In genomic region chr1:15255582-15256149, GRCh38 we compare ENCODE assay signal across 15 cellular contexts. TPM values are rescaled to one million over a fixed set of nuclear protein-coding genes. Genes with fewer than 3 reads are reported as not detected.
DNase-seq lines count a peak whose midpoint lies in the region; ATAC-seq and TF ChIP-seq lines count a peak whose summit lies in the region.
"Had no signal": no experiment of that assay in that cellular context is flagged by ENCODE, and none has a peak within 500 bp of the region (broad histone marks: within the 10 kb centered on the region; RNA-seq: fewer than 3 reads in every experiment).

No MANE protein-coding gene starts in this region.

- H3K27ac ChIP-seq in right atrium auricular region, result no peak overlapping the region
- H3K27ac ChIP-seq: BLaER1 treated with 17β-estradiol and CSF1 and Interleukin-3, amounts not matched to agents 10 nM and 100 nM had no signal

- peak; percentile 32 for DNase-seq in right atrium auricular region (ENCODE audit: low spot score)
- DNase-seq in Right ventricle myocardium inferior (ENCODE audit: missing footprints), result no peak
- DNase-seq in natural killer cell, result peak; percentile 7
- DNase-seq in posterior cingulate gyrus, result no peak
- DNase-seq in hepatic stellate cell (ENCODE audit: low spot score), result no peak
- DNase-seq: Calu3; CD8-positive, alpha-beta T cell; DMS79 treated with DMSO at 0.1 percent for 48 hours; GF-D8; GOT3; H9 had no signal

- H3K36me3 ChIP-seq in right atrium auricular region, result no peaks in the 10 kb centered on the region
- H3K36me3 ChIP-seq: BLaER1 treated with 17β-estradiol and CSF1 and Interleukin-3, amounts not matched to agents 10 nM and 100 nM had no signal

- no peaks in the 10 kb centered on the region for H3K27me3 ChIP-seq in right atrium auricular region
- H3K27me3 ChIP-seq: BLaER1 treated with 17β-estradiol and CSF1 and Interleukin-3, amounts not matched to agents 10 nM and 100 nM had no signal

- no peaks in the 10 kb centered on the region for H3K9me3 Mint-ChIP-seq in dendritic cell treated with granulocyte-macrophage colony-stimulating factor and Interleukin-4, amounts not matched to agents 40 ng/mL and 50 ng/mL, for 4 days
- no peaks in the 10 kb centered on the region for H3K9me3 Mint-ChIP-seq in natural killer cell
- H3K9me3 Mint-ChIP-seq: CD8-positive, alpha-beta T cell; H9 had no signal

- H3K4me3 ChIP-seq in right atrium auricular region, result no peak overlapping the region
- H3K4me3 ChIP-seq: BLaER1 treated with 17β-estradiol and CSF1 and Interleukin-3, amounts not matched to agents 10 nM and 100 nM had no signal

- ATAC-seq in Right ventricle myocardium inferior, result no peak
- no peak for ATAC-seq in natural killer cell
- ATAC-seq in GM21390 (IDR thresholded peaks at IDR 0.05; ENCODE audit: unreplicated experiment), result no peak
- ATAC-seq: CD8-positive, alpha-beta T cell had no signal

- no peaks in the 10 kb centered on the region for H3K36me3 Mint-ChIP-seq in dendritic cell treated with granulocyte-macrophage colony-stimulating factor and Interleukin-4, amounts not matched to agents 40 ng/mL and 50 ng/mL, for 4 days (ENCODE audit: low read depth)
- H3K36me3 Mint-ChIP-seq in natural killer cell, result no peaks in the 10 kb centered on the region
- H3K36me3 Mint-ChIP-seq: CD8-positive, alpha-beta T cell had no signal

- peaks cover 57% of the 10 kb centered on the region for H3K4me1 Mint-ChIP-seq in dendritic cell treated with granulocyte-macrophage colony-stimulating factor and Interleukin-4, amounts not matched to agents 40 ng/mL and 50 ng/mL, for 4 days (ENCODE audit: low read depth)
- H3K4me1 Mint-ChIP-seq in natural killer cell, result peaks cover 33 to 42% of the 10 kb centered on the region in 2 donors
- H3K4me1 Mint-ChIP-seq: B cell had no signal

- H3K9me3 ChIP-seq in right atrium auricular region, result no peaks in the 10 kb centered on the region
- H3K9me3 ChIP-seq: BLaER1 treated with 17β-estradiol and CSF1 and Interleukin-3, amounts not matched to agents 10 nM and 100 nM had no signal

- H3K4me3 Mint-ChIP-seq in dendritic cell treated with granulocyte-macrophage colony-stimulating factor and Interleukin-4, amounts not matched to agents 40 ng/mL and 50 ng/mL, for 4 days, result no peak overlapping the region
- H3K4me3 Mint-ChIP-seq in natural killer cell, result no peak overlapping the region
- H3K4me3 Mint-ChIP-seq: B cell; CD8-positive, alpha-beta T cell; H9 had no signal

- intact Hi-C loops in Right ventricle myocardium inferior (cut with DNase I) (no loop called here), natural killer cell (cut with micrococcal nuclease) (no loop called here), posterior cingulate gyrus (cut with DNase I) (no loop called here)
- intact Hi-C loops in dendritic cell treated with granulocyte-macrophage colony-stimulating factor and Interleukin-4, amounts not matched to agents 40 ng/mL and 50 ng/mL, for 4 days (cut with micrococcal nuclease), result no loop called here

- no peak for TF ChIP-seq CTCF in right atrium auricular region (IDR thresholded peaks at IDR 0.05)
- TF ChIP-seq CTCF in natural killer cell (IDR thresholded peaks at IDR 0.05), result no peak

- H3K27ac Mint-ChIP-seq in dendritic cell treated with granulocyte-macrophage colony-stimulating factor and Interleukin-4, amounts not matched to agents 40 ng/mL and 50 ng/mL, for 4 days, result peak overlapping the region; percentile 3
- no peak overlapping the region for H3K27ac Mint-ChIP-seq in natural killer cell
- H3K27ac Mint-ChIP-seq: B cell; CD8-positive, alpha-beta T cell had no signal

- H3K27me3 Mint-ChIP-seq in dendritic cell treated with granulocyte-macrophage colony-stimulating factor and Interleukin-4, amounts not matched to agents 40 ng/mL and 50 ng/mL, for 4 days, result no peaks in the 10 kb centered on the region
- peaks cover 0 to 6% of the 10 kb centered on the region in 2 donors for H3K27me3 Mint-ChIP-seq in natural killer cell (ENCODE audit: low read depth in 2 of 2)

- H3K4me1 ChIP-seq in right atrium auricular region, result peaks cover 0 to 11% of the 10 kb centered on the region in 2 donors

RNA-seq across cellular contexts. Expression of gene FHAD1, which starts 8.6 kb away (rescaled TPM):
- total RNA-seq in right atrium auricular region (not detected), Right ventricle myocardium inferior (not detected), natural killer cell (1 to 10 TPM in 2 of 3 donors, under 1 TPM in 1; 0.72 to 1.9 (median 1.7) TPM)
- total RNA-seq: B cell; CD8-positive, alpha-beta T cell had no signal

Comparison
In these comparisons a context has a peak if more than half of its experiments do, and no peak if none do; other contexts are left out.
1. DNase-seq: peak in right atrium auricular region (single experiment) and natural killer cell (single experiment); none in Right ventricle myocardium inferior (single experiment), posterior cingulate gyrus (0 of 10) and hepatic stellate cell (single experiment).